Comparison of ENCODE assay signal across 9 cellular contexts in genomic region chr11:112113539-112114457, GRCh38. TPM values are rescaled to one million over a fixed set of nuclear protein-coding genes. Genes with fewer than 3 reads are reported as not detected.
A peak's percentile ranks its signal among the peaks of the same experiment; 100 is the strongest.
DNase-seq lines count a peak whose midpoint lies in the region; ATAC-seq and TF ChIP-seq lines count a peak whose summit lies in the region.
"Had no signal": no experiment of that assay in that cellular context is flagged by ENCODE, and none has a peak within 500 bp of the region (broad histone marks: within the 10 kb centered on the region; RNA-seq: fewer than 3 reads in every experiment).

No MANE protein-coding gene starts in this region.

- CTCF ChIA-PET in mammary epithelial cell (lab: Charles Lee; ENCODE audit: low non-redundant PET): interaction anchor here (0.6 to 0.7 kb wide), 2 partner anchors 44 to 62 kb away, joined by 5 to 19 read pairs; partner anchors contain the start of gene BCO2

- peak; percentile 54 for ATAC-seq in HG03439 (IDR thresholded peaks at IDR 0.05; ENCODE audit: unreplicated experiment)
- ATAC-seq in upper lobe of left lung (ENCODE audit: low FRiP score in 2 of 2): peak in 1 of 2 donors; percentile 86

- 53% methylated on average over 4 of the region's 6 CpGs for WGBS in mammary epithelial cell (ENCODE audit: low coverage, missing lambda C conversion rate)
- WGBS in upper lobe of left lung, 2 donors: 54 to 60% methylated on average over 5 to 6 of the region's 6 CpGs

- no peaks in the 10 kb centered on the region for H3K9me3 ChIP-seq in mammary epithelial cell (replicated peaks; ENCODE audit: insufficient read depth, low read length)
- H3K9me3 ChIP-seq in upper lobe of left lung: no peaks in the 10 kb centered on the region

- H4K20me1 ChIP-seq in mammary epithelial cell (ENCODE audit: insufficient read depth, low read length): no peaks in the 10 kb centered on the region

- H3K27me3 ChIP-seq in mammary epithelial cell (ENCODE audit: insufficient read depth, low read length) (no peaks in the 10 kb centered on the region), kidney epithelial cell (ENCODE audit: control insufficient read depth, insufficient read depth, low read length) (no peaks in the 10 kb centered on the region), upper lobe of left lung (no peaks in the 10 kb centered on the region)

- intact Hi-C loops in mammary epithelial cell (cut with micrococcal nuclease): loop anchor here (1.0 kb wide), 3 partner anchors 62 to 167 kb away; partner anchors contain the start of gene BCO2

- peak; percentile 84 for DNase-seq in DMS53 (lab: John Stamatoyannopoulos, UW)
- peak; percentile 61 for DNase-seq in NCI-H82 (lab: John Stamatoyannopoulos, UW)
- DNase-seq in mammary epithelial cell: peak; percentile 54
- DNase-seq in kidney epithelial cell (ENCODE audit: low read depth): peak; percentile 21
- no peak for DNase-seq in upper lobe of left lung
- no peak for DNase-seq in NCI-H1048 (lab: John Stamatoyannopoulos, UW)
- DNase-seq in activated T-cell treated with anti-CD3 and anti-CD28 coated beads, Interleukin-2, amount 50 U/mL, for 48 hours: no peak

- H3K4me2 ChIP-seq in mammary epithelial cell (ENCODE audit: insufficient read depth, low read depth, low read length): no peak overlapping the region

- H3K4me3 ChIP-seq in mammary epithelial cell (replicated peaks in 1 of 3; ENCODE audit: insufficient read depth in 1 of 3, low read depth in 2 of 3, low read length in 3 of 3): no peak overlapping the region
- no peak overlapping the region for H3K4me3 ChIP-seq in kidney epithelial cell (ENCODE audit: low read depth, low read length)
- no peak overlapping the region for H3K4me3 ChIP-seq in upper lobe of left lung

- dilution Hi-C loops in mammary epithelial cell (cut with HindIII; ENCODE audit: low sequenced_read_pairs): no loop called here

- TF ChIP-seq POLR2A in upper lobe of left lung (IDR thresholded peaks at IDR 0.05): no peak

- H3K4me1 ChIP-seq in mammary epithelial cell (ENCODE audit: insufficient read depth, low read length): no peaks in the 10 kb centered on the region
- peaks cover 0 to 3% (median 0%) of the 10 kb centered on the region in 4 donors for H3K4me1 ChIP-seq in upper lobe of left lung

- TF ChIP-seq EP300 in upper lobe of left lung (IDR thresholded peaks at IDR 0.05): no peak

- H3K79me2 ChIP-seq in mammary epithelial cell (ENCODE audit: insufficient read depth, low read length): no peaks in the 10 kb centered on the region

- H3K27ac ChIP-seq in mammary epithelial cell (ENCODE audit: insufficient read depth, low read depth, low read length) (no peak overlapping the region), upper lobe of left lung (no peak overlapping the region)

- BruUV-seq in mammary epithelial cell (replicated peaks; lab: Mats Ljungman, UMichigan): no TSS peak

- H3K36me3 ChIP-seq in mammary epithelial cell (ENCODE audit: insufficient read depth, low read length) (no peaks in the 10 kb centered on the region), kidney epithelial cell (ENCODE audit: control insufficient read depth, insufficient read depth, low read length) (no peaks in the 10 kb centered on the region), upper lobe of left lung (no peaks in the 10 kb centered on the region)

- H2AFZ ChIP-seq in mammary epithelial cell (ENCODE audit: low read depth, low read length): peak overlapping the region; percentile 13

- TF ChIP-seq CTCF in mammary epithelial cell (conservative IDR thresholded peaks at IDR 0.05 in 1 of 2, IDR thresholded peaks at IDR 0.05 in 1 of 2; ENCODE audit: extremely low read depth in 1 of 2, insufficient read depth in 1 of 2, low read depth in 1 of 2, low read length in 2 of 2): peak; percentile 37 to 70
- peak; percentile 70 for TF ChIP-seq CTCF in kidney epithelial cell (IDR thresholded peaks at IDR 0.05; ENCODE audit: insufficient read depth, low read length, poor library complexity, severe bottlenecking)
- TF ChIP-seq CTCF in upper lobe of left lung (IDR thresholded peaks at IDR 0.05): peak; percentile 15 to 78 (median 48)

- in situ Hi-C loops in mammary epithelial cell (cut with MboI; ENCODE audit: low sequenced_read_pairs in 2 of 2): loop anchor here (10.0 kb wide), 3 partner anchors 51 to 171 kb away; partner anchors contain the start of genes BCO2 (in 1 of the 2), IL18 (in 1 of the 2) and TEX12 (in 1 of the 2)

- no peak overlapping the region for H3K9ac ChIP-seq in mammary epithelial cell (ENCODE audit: insufficient read depth, low read length)

RNA-seq across cellular contexts. Expression of gene SDHD, which starts 27.1 kb away (rescaled TPM):
- 10 to 100 TPM; 57.7 to 58.5 TPM for total RNA-seq in mammary epithelial cell
- 112 TPM for polyA plus RNA-seq in mammary epithelial cell
- polyA minus RNA-seq in mammary epithelial cell: 205 TPM
- 67.8 and 69.7 TPM in 2 replicates for total RNA-seq in kidney epithelial cell
- 100 to 1,000 TPM in 1 of 6 donors, 10 to 100 TPM in 5; 27.5 to 107 (median 78.8) TPM for total RNA-seq in upper lobe of left lung

RNA-seq across cellular contexts. Expression of gene TIMM8B, which starts 27.2 kb away (rescaled TPM):
- total RNA-seq in mammary epithelial cell: 10 to 100 TPM; 21.8 to 58.7 TPM
- polyA plus RNA-seq in mammary epithelial cell: 108 TPM
- 71.6 TPM for polyA minus RNA-seq in mammary epithelial cell
- total RNA-seq in kidney epithelial cell: 24.8 and 42.3 TPM in 2 replicates
- total RNA-seq in upper lobe of left lung: 10 to 100 TPM; 10.8 to 50.7 (median 31.3) TPM

RNA-seq across cellular contexts. Expression of gene NKAPD1, which starts 39.7 kb away (rescaled TPM):
- total RNA-seq in mammary epithelial cell (10 to 100 TPM; 16.9 to 17.3 TPM), kidney epithelial cell (17.0 and 21.7 TPM in 2 replicates), upper lobe of left lung (10 to 100 TPM in 5 of 6 donors, 1 to 10 TPM in 1; 8.3 to 24.5 (median 14.9) TPM)
- 17.0 TPM for polyA plus RNA-seq in mammary epithelial cell
- 1.9 TPM for polyA minus RNA-seq in mammary epithelial cell

RNA-seq across cellular contexts. Expression of gene PIH1D2, which starts 40.0 kb away (rescaled TPM):
- 1 to 10 TPM; 2.2 TPM for total RNA-seq in mammary epithelial cell
- 0.91 TPM for polyA plus RNA-seq in mammary epithelial cell
- not detected for polyA minus RNA-seq in mammary epithelial cell
- total RNA-seq in kidney epithelial cell: 0.92 and 1.4 TPM in 2 replicates
- total RNA-seq in upper lobe of left lung: 10 to 100 TPM in 1 of 6 donors, 1 to 10 TPM in 5; 1.2 to 24.1 (median 4.0) TPM
- total RNA-seq: T-helper 1 cell treated with Interleukin-12 subunit alpha and Interleukin-12 subunit beta and Interleukin-4 antibody, amounts not matched to agents 30 ng/mL and 1 ng/mL, for 36 hours had no signal

RNA-seq across cellular contexts. Expression of gene IL18, which starts 50.1 kb away (rescaled TPM):
- 1 to 10 TPM; 1.3 to 2.2 TPM for total RNA-seq in mammary epithelial cell
- 5.1 TPM for polyA plus RNA-seq in mammary epithelial cell
- 13.1 TPM for polyA minus RNA-seq in mammary epithelial cell
- total RNA-seq in kidney epithelial cell: 8.4 and 15.5 TPM in 2 replicates
- 10 to 100 TPM; 37.1 to 75.4 (median 46.8) TPM for total RNA-seq in upper lobe of left lung

Comparison
In these comparisons a context has a peak if more than half of its experiments do, and no peak if none do; other contexts are left out.
1. DNase-seq: peak in DMS53 (single experiment), NCI-H82 (single experiment), mammary epithelial cell (single experiment) and kidney epithelial cell (single experiment); none in upper lobe of left lung (0 of 2), NCI-H1048 (single experiment) and activated T-cell treated with anti-CD3 and anti-CD28 coated beads, Interleukin-2, amount 50 U/mL, for 48 hours (0 of 2).
2. Peak in every context shown above with its lines, with median percentiles within 50 percentile points of each other: CTCF ChIP-seq.